12 cellular contexts compared by ENCODE assay signal in genomic region chr4:177052211-177052725, GRCh38.
"Had no signal": no experiment of that assay in that cellular context is flagged by ENCODE, and none has a peak within 500 bp of the region (broad histone marks: within the 10 kb centered on the region; RNA-seq: fewer than 3 reads in every experiment).

No MANE protein-coding gene starts in this region.

- ATAC-seq: heart right ventricle; naive thymus-derived CD8-positive, alpha-beta T cell; right cardiac atrium had no signal

- H3K4me3 ChIP-seq: heart right ventricle, ovary, spleen, tibial nerve, upper lobe of right lung, vagina had no signal

- H3K36me3 ChIP-seq: heart right ventricle, neutrophil, ovary, spleen, tibial nerve, upper lobe of right lung, vagina had no signal

- H3K4me1 ChIP-seq: tibial nerve, vagina had no signal

- H3K27me3 ChIP-seq: heart right ventricle, neutrophil, ovary, tibial nerve, upper lobe of right lung, vagina had no signal

- H3K27ac ChIP-seq: heart right ventricle, neutrophil, ovary, spleen, tibial nerve, upper lobe of right lung, vagina had no signal

- DNase-seq: effector memory CD4-positive, alpha-beta T cell; heart right ventricle; hypothalamus; kidney glomerular epithelial cell; ovary; right cardiac atrium; spleen; upper lobe of right lung had no signal

- H3K9me3 ChIP-seq: heart right ventricle, neutrophil, ovary, spleen, tibial nerve, upper lobe of right lung, vagina had no signal
